8 cellular contexts compared by ENCODE assay signal in genomic region chr19:12789098-12789903, GRCh38. TPM values are rescaled to one million over a fixed set of nuclear protein-coding genes. Genes with fewer than 3 reads are reported as not detected.
DNase-seq lines count a peak whose midpoint lies in the region; ATAC-seq, FAIRE-seq and TF ChIP-seq lines count a peak whose summit lies in the region.

No MANE protein-coding gene starts in this region.

- H3K4me3 ChIP-seq in kidney (ENCODE audit: low read length in 2 of 2) = peak overlapping the region; percentile 61 to 97

- H3K27ac ChIP-seq in kidney (ENCODE audit: low read depth in 2 of 2, low read length in 2 of 2) = peak overlapping the region; percentile 100

- intact Hi-C loops in Calu3 (cut with micrococcal nuclease; ENCODE audit: unreplicated experiment) = no loop called here
- intact Hi-C loops in kidney (cut with DNase I) = no loop called here

- peak overlapping the region; percentile 41 to 70 for H3K9ac ChIP-seq in kidney (ENCODE audit: low read length in 2 of 2)

- CTCF ChIA-PET in Calu3 (lab: Charles Lee) = interaction anchor here (0.8 kb wide), 1 partner anchor 11 kb away, joined by 5 read pairs; no protein-coding TSS in a partner anchor

- no peaks in the 10 kb centered on the region for H3K27me3 Mint-ChIP-seq in Calu3 (ENCODE audit: unreplicated experiment)
- H3K27me3 Mint-ChIP-seq in stimulated activated naive CD8-positive, alpha-beta T cell treated with anti-CD3 and anti-CD28 coated beads, Interleukin-15, amount 100 ng/mL, for 72 hours = no peaks in the 10 kb centered on the region

- H3K4me3 Mint-ChIP-seq in Calu3 (ENCODE audit: low read depth, unreplicated experiment) = peak overlapping the region; percentile 86
- peak overlapping the region; percentile 95 to 97 for H3K4me3 Mint-ChIP-seq in stimulated activated naive CD8-positive, alpha-beta T cell treated with anti-CD3 and anti-CD28 coated beads, Interleukin-15, amount 100 ng/mL, for 72 hours

- DNase-seq in Calu3 = no peak
- peak; percentile 48 for DNase-seq in amniotic epithelial cell (ENCODE audit: low read depth)
- DNase-seq in kidney = no peak
- DNase-seq in stimulated activated naive CD8-positive, alpha-beta T cell treated with anti-CD3 and anti-CD28 coated beads, Interleukin-15, amount 100 ng/mL, for 72 hours = no peak
- no peak for DNase-seq in ureter (ENCODE audit: low spot score)

- H3K9me3 Mint-ChIP-seq in Calu3 (ENCODE audit: low read depth, unreplicated experiment) = no peaks in the 10 kb centered on the region
- no peaks in the 10 kb centered on the region for H3K9me3 Mint-ChIP-seq in stimulated activated naive CD8-positive, alpha-beta T cell treated with anti-CD3 and anti-CD28 coated beads, Interleukin-15, amount 100 ng/mL, for 72 hours

- peaks cover 56% of the 10 kb centered on the region for H3K36me3 Mint-ChIP-seq in Calu3 (ENCODE audit: insufficient read depth, unreplicated experiment)

- no peak for FAIRE-seq in kidney (lab: Jason Lieb, UNC)

- peak; percentile 0 for ATAC-seq in HG02943 (IDR thresholded peaks at IDR 0.05; ENCODE audit: low read depth, unreplicated experiment)
- ATAC-seq in stimulated activated naive CD8-positive, alpha-beta T cell treated with anti-CD3 and anti-CD28 coated beads, Interleukin-15, amount 100 ng/mL, for 72 hours = no peak
- no peak for ATAC-seq in HG03460 (IDR thresholded peaks at IDR 0.05; ENCODE audit: unreplicated experiment)
- ATAC-seq in GM18502 (IDR thresholded peaks at IDR 0.05; ENCODE audit: poor library complexity, unreplicated experiment) = no peak

- peak overlapping the region; percentile 98 for H3K27ac Mint-ChIP-seq in Calu3 (ENCODE audit: unreplicated experiment)
- peak overlapping the region; percentile 91 to 97 for H3K27ac Mint-ChIP-seq in stimulated activated naive CD8-positive, alpha-beta T cell treated with anti-CD3 and anti-CD28 coated beads, Interleukin-15, amount 100 ng/mL, for 72 hours

- peaks cover 32 to 43% of the 10 kb centered on the region in 2 donors for H3K4me1 ChIP-seq in kidney (ENCODE audit: control insufficient read depth in 1 of 2, insufficient read depth in 1 of 2, low read depth in 1 of 2, low read length in 2 of 2)

- peaks cover 24% of the 10 kb centered on the region for H3K4me1 Mint-ChIP-seq in Calu3 (ENCODE audit: low read depth, unreplicated experiment)
- H3K4me1 Mint-ChIP-seq in stimulated activated naive CD8-positive, alpha-beta T cell treated with anti-CD3 and anti-CD28 coated beads, Interleukin-15, amount 100 ng/mL, for 72 hours = peaks cover 18% of the 10 kb centered on the region

- no peaks in the 10 kb centered on the region for H3K36me3 ChIP-seq in kidney (ENCODE audit: control insufficient read depth in 1 of 2, insufficient read depth in 2 of 2, low read length in 2 of 2)

- BruUV-seq in Calu3 (replicated peaks; lab: Mats Ljungman, UMichigan) = no TSS peak

- TF ChIP-seq CTCF in Calu3 (IDR thresholded peaks at IDR 0.05; ENCODE audit: unreplicated experiment) (no peak), kidney (IDR thresholded peaks at IDR 0.05; ENCODE audit: borderline replicate concordance, extremely low read depth, insufficient read depth) (no peak)

- no peaks in the 10 kb centered on the region for H3K9me3 ChIP-seq in kidney (ENCODE audit: control insufficient read depth in 1 of 2, low read length in 2 of 2)

RNA-seq across cellular contexts. Expression of gene JUNB, which starts 2.0 kb away (rescaled TPM):
- total RNA-seq in Calu3 (2022) (113 and 116 TPM in 2 replicates), kidney (128 TPM), ureter (191 TPM)
- 142 TPM for polyA plus RNA-seq in kidney (ENCODE audit: insufficient read depth, low read depth, low replicate concordance)

RNA-seq across cellular contexts. Expression of gene PRDX2, which starts 12.3 kb away (rescaled TPM):
- 121 and 135 TPM in 2 replicates for total RNA-seq in Calu3 (2022)
- 171 TPM for total RNA-seq in kidney
- 664 TPM for polyA plus RNA-seq in kidney (ENCODE audit: insufficient read depth, low read depth, low replicate concordance)
- 196 TPM for total RNA-seq in ureter

RNA-seq across cellular contexts. Expression of gene THSD8, which starts 12.6 kb away (rescaled TPM):
- total RNA-seq in Calu3 (2022) (14.0 and 16.1 TPM in 2 replicates), kidney (3.2 TPM), ureter (4.4 TPM)
- polyA plus RNA-seq in kidney (ENCODE audit: insufficient read depth, low read depth, low replicate concordance) = 10.0 TPM

RNA-seq across cellular contexts. Expression of gene HOOK2, which starts 13.9 kb away (rescaled TPM):
- total RNA-seq in Calu3 (2022) (69.0 and 70.7 TPM in 2 replicates), kidney (58.1 TPM), ureter (79.0 TPM)
- polyA plus RNA-seq in kidney (ENCODE audit: insufficient read depth, low read depth, low replicate concordance) = 41.8 TPM

RNA-seq across cellular contexts. Expression of gene RNASEH2A, which starts 17.1 kb away (rescaled TPM):
- total RNA-seq in Calu3 (2022) = 30.6 and 41.6 TPM in 2 replicates
- total RNA-seq in kidney = 7.9 TPM
- 1.3 TPM for polyA plus RNA-seq in kidney (ENCODE audit: insufficient read depth, low read depth, low replicate concordance)
- 8.8 TPM for total RNA-seq in ureter
